9 cellular contexts compared by ENCODE assay signal in genomic region chr3:195744437-195744836, GRCh38. TPM values are rescaled to one million over a fixed set of nuclear protein-coding genes. Genes with fewer than 3 reads are reported as not detected.
"Had no signal": no experiment of that assay in that cellular context is flagged by ENCODE, and none has a peak within 500 bp of the region (broad histone marks: within the 10 kb centered on the region; RNA-seq: fewer than 3 reads in every experiment).

No MANE protein-coding gene starts in this region.

- H3K27ac Mint-ChIP-seq: IgD-negative memory B cell had no signal

- H3K4me2 ChIP-seq: KMS-11 had no signal

- H3K27ac ChIP-seq: HL-60, KMS-11 had no signal

- H3K4me3 Mint-ChIP-seq: IgD-negative memory B cell had no signal

- DNase-seq: IMR-90, KBM-7, KG1 had no signal

- H3K9ac ChIP-seq: KMS-11 had no signal

- FAIRE-seq: HepG2, HTR-8/SVneo had no signal

- ATAC-seq: HepG2 had no signal

RNA-seq across cellular contexts. Expression of gene MUC20, which starts 23.7 kb away (rescaled TPM):
- total RNA-seq: HT1080, IMR-90 had no signal
